Comparison of ENCODE assay signal across 1 cellular context in the genomic region with DNA sequence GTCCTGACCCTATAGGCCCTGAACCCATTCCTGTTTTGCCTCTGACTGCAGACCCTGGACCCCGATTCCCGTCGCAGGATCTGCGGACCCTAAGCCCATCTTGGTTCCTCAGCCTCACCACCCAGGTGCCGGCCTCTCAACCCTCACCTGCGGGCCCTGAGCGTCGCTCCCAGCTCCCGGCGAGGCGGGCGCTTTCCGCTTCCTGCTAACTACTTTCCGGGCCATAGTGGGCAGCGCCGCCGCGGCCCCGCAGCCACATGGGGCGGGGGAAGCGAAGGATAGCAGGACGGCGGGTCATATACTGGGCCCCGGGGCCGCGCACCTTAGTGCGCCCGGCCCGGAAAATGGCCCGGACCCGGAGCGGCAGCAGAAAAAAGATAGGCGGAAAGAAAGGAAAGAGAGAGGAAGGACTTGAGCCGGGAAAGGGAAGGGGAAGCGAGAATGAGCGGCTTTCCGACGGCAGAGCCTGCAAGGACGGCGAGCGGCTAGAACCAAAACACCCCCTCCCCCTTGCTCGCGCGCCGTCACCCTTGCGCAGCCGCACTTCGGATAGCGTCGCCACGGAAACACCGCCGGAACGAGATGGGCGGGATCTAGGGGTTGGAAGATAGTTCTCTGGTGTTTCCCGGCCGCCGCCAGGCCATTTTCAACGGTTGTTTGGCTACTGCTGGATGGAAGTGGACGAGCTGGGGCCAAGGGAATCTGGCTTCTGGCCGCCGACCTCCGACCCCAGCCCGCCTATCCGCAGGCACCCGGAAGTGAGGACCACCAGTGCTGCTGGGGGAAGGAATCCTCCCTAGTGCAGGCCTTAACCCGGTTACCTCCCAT.
TF ChIP-seq lines count a peak whose summit lies in the region.

A gene (minus strand): TSS at position 492 of the 828 bp plus-strand sequence. CDS start 267 bp downstream, at position 225.

TF ChIP-seq in K562, 482 proteins besides CTCF, POLR2A, EP300 and RAD21 (continued from another document and continues in another):
- TF ChIP-seq, protein P1, sequence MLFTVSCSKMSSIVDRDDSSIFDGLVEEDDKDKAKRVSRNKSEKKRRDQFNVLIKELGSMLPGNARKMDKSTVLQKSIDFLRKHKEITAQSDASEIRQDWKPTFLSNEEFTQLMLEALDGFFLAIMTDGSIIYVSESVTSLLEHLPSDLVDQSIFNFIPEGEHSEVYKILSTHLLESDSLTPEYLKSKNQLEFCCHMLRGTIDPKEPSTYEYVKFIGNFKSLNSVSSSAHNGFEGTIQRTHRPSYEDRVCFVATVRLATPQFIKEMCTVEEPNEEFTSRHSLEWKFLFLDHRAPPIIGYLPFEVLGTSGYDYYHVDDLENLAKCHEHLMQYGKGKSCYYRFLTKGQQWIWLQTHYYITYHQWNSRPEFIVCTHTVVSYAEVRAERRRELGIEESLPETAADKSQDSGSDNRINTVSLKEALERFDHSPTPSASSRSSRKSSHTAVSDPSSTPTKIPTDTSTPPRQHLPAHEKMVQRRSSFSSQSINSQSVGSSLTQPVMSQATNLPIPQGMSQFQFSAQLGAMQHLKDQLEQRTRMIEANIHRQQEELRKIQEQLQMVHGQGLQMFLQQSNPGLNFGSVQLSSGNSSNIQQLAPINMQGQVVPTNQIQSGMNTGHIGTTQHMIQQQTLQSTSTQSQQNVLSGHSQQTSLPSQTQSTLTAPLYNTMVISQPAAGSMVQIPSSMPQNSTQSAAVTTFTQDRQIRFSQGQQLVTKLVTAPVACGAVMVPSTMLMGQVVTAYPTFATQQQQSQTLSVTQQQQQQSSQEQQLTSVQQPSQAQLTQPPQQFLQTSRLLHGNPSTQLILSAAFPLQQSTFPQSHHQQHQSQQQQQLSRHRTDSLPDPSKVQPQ (CRISPR knock-in tag; IDR thresholded peaks at IDR 0.05; ENCODE audit: borderline replicate concordance) = no peak
- TF ChIP-seq CBX3 (IDR thresholded peaks at IDR 0.05; ENCODE audit: borderline replicate concordance in 1 of 2, low read length in 2 of 2) = no peak
- no peak for TF ChIP-seq KHSRP (IDR thresholded peaks at IDR 0.05)
- no peak for TF ChIP-seq ZNF324 (CRISPR knock-in tag; IDR thresholded peaks at IDR 0.05)
- TF ChIP-seq ZNF121 (CRISPR knock-in tag; conservative IDR thresholded peaks at IDR 0.05) = no peak
- TF ChIP-seq, protein P2, sequence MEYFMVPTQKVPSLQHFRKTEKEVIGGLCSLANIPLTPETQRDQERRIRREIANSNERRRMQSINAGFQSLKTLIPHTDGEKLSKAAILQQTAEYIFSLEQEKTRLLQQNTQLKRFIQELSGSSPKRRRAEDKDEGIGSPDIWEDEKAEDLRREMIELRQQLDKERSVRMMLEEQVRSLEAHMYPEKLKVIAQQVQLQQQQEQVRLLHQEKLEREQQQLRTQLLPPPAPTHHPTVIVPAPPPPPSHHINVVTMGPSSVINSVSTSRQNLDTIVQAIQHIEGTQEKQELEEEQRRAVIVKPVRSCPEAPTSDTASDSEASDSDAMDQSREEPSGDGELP (CRISPR knock-in tag; IDR thresholded peaks at IDR 0.05; ENCODE audit: borderline replicate concordance) = peak; percentile 66
- no peak for TF ChIP-seq GATA2 (CRISPR knock-in tag; IDR thresholded peaks at IDR 0.05)
- no peak for TF ChIP-seq RUNX1 (IDR thresholded peaks at IDR 0.05; ENCODE audit: low read depth)
- TF ChIP-seq EGR1 (conservative IDR thresholded peaks at IDR 0.05) = peak; percentile 55; the same call in 1 of the 2 replicates
- TF ChIP-seq, protein P3, sequence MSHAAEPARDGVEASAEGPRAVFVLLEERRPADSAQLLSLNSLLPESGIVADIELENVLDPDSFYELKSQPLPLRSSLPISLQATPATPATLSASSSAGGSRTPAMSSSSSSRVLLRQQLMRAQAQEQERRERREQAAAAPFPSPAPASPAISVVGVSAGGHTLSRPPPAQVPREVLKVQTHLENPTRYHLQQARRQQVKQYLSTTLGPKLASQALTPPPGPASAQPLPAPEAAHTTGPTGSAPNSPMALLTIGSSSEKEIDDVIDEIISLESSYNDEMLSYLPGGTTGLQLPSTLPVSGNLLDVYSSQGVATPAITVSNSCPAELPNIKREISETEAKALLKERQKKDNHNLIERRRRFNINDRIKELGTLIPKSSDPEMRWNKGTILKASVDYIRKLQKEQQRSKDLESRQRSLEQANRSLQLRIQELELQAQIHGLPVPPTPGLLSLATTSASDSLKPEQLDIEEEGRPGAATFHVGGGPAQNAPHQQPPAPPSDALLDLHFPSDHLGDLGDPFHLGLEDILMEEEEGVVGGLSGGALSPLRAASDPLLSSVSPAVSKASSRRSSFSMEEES (CRISPR knock-in tag; IDR thresholded peaks at IDR 0.05) = no peak
- TF ChIP-seq ZNF551 (CRISPR knock-in tag; IDR thresholded peaks at IDR 0.05) = no peak
- TF ChIP-seq CHD1 (IDR thresholded peaks at IDR 0.05; ENCODE audit: low read length) = no peak
- TF ChIP-seq, protein P4, sequence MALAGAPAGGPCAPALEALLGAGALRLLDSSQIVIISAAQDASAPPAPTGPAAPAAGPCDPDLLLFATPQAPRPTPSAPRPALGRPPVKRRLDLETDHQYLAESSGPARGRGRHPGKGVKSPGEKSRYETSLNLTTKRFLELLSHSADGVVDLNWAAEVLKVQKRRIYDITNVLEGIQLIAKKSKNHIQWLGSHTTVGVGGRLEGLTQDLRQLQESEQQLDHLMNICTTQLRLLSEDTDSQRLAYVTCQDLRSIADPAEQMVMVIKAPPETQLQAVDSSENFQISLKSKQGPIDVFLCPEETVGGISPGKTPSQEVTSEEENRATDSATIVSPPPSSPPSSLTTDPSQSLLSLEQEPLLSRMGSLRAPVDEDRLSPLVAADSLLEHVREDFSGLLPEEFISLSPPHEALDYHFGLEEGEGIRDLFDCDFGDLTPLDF (CRISPR knock-in tag; IDR thresholded peaks at IDR 0.05) = no peak
- TF ChIP-seq, protein P5, sequence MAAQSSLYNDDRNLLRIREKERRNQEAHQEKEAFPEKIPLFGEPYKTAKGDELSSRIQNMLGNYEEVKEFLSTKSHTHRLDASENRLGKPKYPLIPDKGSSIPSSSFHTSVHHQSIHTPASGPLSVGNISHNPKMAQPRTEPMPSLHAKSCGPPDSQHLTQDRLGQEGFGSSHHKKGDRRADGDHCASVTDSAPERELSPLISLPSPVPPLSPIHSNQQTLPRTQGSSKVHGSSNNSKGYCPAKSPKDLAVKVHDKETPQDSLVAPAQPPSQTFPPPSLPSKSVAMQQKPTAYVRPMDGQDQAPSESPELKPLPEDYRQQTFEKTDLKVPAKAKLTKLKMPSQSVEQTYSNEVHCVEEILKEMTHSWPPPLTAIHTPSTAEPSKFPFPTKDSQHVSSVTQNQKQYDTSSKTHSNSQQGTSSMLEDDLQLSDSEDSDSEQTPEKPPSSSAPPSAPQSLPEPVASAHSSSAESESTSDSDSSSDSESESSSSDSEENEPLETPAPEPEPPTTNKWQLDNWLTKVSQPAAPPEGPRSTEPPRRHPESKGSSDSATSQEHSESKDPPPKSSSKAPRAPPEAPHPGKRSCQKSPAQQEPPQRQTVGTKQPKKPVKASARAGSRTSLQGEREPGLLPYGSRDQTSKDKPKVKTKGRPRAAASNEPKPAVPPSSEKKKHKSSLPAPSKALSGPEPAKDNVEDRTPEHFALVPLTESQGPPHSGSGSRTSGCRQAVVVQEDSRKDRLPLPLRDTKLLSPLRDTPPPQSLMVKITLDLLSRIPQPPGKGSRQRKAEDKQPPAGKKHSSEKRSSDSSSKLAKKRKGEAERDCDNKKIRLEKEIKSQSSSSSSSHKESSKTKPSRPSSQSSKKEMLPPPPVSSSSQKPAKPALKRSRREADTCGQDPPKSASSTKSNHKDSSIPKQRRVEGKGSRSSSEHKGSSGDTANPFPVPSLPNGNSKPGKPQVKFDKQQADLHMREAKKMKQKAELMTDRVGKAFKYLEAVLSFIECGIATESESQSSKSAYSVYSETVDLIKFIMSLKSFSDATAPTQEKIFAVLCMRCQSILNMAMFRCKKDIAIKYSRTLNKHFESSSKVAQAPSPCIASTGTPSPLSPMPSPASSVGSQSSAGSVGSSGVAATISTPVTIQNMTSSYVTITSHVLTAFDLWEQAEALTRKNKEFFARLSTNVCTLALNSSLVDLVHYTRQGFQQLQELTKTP (IDR thresholded peaks at IDR 0.05; ENCODE audit: low read depth in 1 of 2, partially characterized antibody in 2 of 2) = peak in 1 of 2 experiments; percentile 52
- no peak; the same call in 1 of the 2 replicates for TF ChIP-seq NCOA1 (IDR thresholded peaks at IDR 0.05; ENCODE audit: low read depth)
- TF ChIP-seq ZNF197 (CRISPR knock-in tag; IDR thresholded peaks at IDR 0.05; ENCODE audit: low read depth) = no peak
- no peak for TF ChIP-seq ZNF41 (CRISPR knock-in tag; conservative IDR thresholded peaks at IDR 0.05)
- TF ChIP-seq, protein P6, sequence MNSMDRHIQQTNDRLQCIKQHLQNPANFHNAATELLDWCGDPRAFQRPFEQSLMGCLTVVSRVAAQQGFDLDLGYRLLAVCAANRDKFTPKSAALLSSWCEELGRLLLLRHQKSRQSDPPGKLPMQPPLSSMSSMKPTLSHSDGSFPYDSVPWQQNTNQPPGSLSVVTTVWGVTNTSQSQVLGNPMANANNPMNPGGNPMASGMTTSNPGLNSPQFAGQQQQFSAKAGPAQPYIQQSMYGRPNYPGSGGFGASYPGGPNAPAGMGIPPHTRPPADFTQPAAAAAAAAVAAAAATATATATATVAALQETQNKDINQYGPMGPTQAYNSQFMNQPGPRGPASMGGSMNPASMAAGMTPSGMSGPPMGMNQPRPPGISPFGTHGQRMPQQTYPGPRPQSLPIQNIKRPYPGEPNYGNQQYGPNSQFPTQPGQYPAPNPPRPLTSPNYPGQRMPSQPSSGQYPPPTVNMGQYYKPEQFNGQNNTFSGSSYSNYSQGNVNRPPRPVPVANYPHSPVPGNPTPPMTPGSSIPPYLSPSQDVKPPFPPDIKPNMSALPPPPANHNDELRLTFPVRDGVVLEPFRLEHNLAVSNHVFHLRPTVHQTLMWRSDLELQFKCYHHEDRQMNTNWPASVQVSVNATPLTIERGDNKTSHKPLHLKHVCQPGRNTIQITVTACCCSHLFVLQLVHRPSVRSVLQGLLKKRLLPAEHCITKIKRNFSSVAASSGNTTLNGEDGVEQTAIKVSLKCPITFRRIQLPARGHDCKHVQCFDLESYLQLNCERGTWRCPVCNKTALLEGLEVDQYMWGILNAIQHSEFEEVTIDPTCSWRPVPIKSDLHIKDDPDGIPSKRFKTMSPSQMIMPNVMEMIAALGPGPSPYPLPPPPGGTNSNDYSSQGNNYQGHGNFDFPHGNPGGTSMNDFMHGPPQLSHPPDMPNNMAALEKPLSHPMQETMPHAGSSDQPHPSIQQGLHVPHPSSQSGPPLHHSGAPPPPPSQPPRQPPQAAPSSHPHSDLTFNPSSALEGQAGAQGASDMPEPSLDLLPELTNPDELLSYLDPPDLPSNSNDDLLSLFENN (IDR thresholded peaks at IDR 0.05; ENCODE audit: low read depth in 2 of 2, low read length in 2 of 2) = no peak
- TF ChIP-seq ZSCAN32 (CRISPR knock-in tag; IDR thresholded peaks at IDR 0.05) = no peak
- TF ChIP-seq, protein P7, sequence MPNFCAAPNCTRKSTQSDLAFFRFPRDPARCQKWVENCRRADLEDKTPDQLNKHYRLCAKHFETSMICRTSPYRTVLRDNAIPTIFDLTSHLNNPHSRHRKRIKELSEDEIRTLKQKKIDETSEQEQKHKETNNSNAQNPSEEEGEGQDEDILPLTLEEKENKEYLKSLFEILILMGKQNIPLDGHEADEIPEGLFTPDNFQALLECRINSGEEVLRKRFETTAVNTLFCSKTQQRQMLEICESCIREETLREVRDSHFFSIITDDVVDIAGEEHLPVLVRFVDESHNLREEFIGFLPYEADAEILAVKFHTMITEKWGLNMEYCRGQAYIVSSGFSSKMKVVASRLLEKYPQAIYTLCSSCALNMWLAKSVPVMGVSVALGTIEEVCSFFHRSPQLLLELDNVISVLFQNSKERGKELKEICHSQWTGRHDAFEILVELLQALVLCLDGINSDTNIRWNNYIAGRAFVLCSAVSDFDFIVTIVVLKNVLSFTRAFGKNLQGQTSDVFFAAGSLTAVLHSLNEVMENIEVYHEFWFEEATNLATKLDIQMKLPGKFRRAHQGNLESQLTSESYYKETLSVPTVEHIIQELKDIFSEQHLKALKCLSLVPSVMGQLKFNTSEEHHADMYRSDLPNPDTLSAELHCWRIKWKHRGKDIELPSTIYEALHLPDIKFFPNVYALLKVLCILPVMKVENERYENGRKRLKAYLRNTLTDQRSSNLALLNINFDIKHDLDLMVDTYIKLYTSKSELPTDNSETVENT (CRISPR knock-in tag; IDR thresholded peaks at IDR 0.05) = no peak
- peak; percentile 91 for TF ChIP-seq POLR2G (IDR thresholded peaks at IDR 0.05; ENCODE audit: low read depth, low read length)
- peak; percentile 73 for TF ChIP-seq CREM (IDR thresholded peaks at IDR 0.05; ENCODE audit: low read depth)
- TF ChIP-seq, protein P8, sequence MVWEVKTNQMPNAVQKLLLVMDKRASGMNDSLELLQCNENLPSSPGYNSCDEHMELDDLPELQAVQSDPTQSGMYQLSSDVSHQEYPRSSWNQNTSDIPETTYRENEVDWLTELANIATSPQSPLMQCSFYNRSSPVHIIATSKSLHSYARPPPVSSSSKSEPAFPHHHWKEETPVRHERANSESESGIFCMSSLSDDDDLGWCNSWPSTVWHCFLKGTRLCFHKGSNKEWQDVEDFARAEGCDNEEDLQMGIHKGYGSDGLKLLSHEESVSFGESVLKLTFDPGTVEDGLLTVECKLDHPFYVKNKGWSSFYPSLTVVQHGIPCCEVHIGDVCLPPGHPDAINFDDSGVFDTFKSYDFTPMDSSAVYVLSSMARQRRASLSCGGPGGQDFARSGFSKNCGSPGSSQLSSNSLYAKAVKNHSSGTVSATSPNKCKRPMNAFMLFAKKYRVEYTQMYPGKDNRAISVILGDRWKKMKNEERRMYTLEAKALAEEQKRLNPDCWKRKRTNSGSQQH (CRISPR knock-in tag; IDR thresholded peaks at IDR 0.05) = no peak
- TF ChIP-seq TCF7L2 (IDR thresholded peaks at IDR 0.05; ENCODE audit: low read depth, low read length) = no peak
- peak; percentile 53 for TF ChIP-seq TAF9B (IDR thresholded peaks at IDR 0.05; ENCODE audit: partially characterized antibody)
- no peak for TF ChIP-seq MTA2 (IDR thresholded peaks at IDR 0.05; ENCODE audit: low read depth)
- TF ChIP-seq, protein P9, sequence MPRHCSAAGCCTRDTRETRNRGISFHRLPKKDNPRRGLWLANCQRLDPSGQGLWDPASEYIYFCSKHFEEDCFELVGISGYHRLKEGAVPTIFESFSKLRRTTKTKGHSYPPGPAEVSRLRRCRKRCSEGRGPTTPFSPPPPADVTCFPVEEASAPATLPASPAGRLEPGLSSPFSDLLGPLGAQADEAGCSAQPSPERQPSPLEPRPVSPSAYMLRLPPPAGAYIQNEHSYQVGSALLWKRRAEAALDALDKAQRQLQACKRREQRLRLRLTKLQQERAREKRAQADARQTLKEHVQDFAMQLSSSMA (CRISPR knock-in tag; IDR thresholded peaks at IDR 0.05) = 0 out of 2 replicates have a peak, but pooled peaks have one; percentile 39
- peak; percentile 88 for TF ChIP-seq HNRNPLL (IDR thresholded peaks at IDR 0.05; ENCODE audit: low read depth, low read length, poor library complexity, severe bottlenecking)
